Comparison of ENCODE assay signal across 28 cellular contexts in the genomic region with DNA sequence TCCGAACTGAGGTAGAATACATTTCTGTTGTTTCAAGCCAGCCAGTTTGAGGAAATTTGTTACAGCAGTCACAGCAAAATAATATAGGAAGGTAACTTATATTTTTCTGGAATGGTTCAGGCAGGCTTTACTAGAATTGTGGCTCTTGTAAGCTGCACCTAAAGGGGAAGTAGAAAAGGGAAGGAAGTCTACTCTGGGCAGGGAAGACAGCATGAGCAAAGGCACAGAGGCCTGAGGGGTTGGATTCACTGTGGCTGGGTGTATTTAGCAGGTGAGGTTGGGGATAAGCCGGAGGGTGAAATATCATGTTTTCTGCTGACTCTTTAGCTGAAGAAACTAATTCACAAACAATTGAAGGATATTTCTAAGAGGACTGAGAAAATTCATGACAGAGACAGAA.
DNase-seq lines count a peak whose midpoint lies in the region; ATAC-seq and TF ChIP-seq lines count a peak whose summit lies in the region.
"Had no signal": no experiment of that assay in that cellular context is flagged by ENCODE, and none has a peak within 500 bp of the region (broad histone marks: within the 10 kb centered on the region; RNA-seq: fewer than 3 reads in every experiment).

No MANE protein-coding gene starts in this region.

- intact Hi-C loops in left ventricle myocardium superior (cut with micrococcal nuclease) (no loop called here), left ventricle myocardium inferior (cut with micrococcal nuclease) (no loop called here)

- no peaks in the 10 kb centered on the region for H3K4me1 Mint-ChIP-seq in glutamatergic neuron (ENCODE audit: low read depth, unreplicated experiment)
- H3K4me1 Mint-ChIP-seq: activated B cell treated with CpG ODN at 0.5 μM for 24 hours had no signal

- no peak overlapping the region for H3K4me3 Mint-ChIP-seq in glutamatergic neuron (ENCODE audit: unreplicated experiment)
- H3K4me3 Mint-ChIP-seq: activated B cell treated with CpG ODN at 0.5 μM for 24 hours, nephron progenitor cell had no signal

- no peaks in the 10 kb centered on the region for H3K9me3 ChIP-seq in left ventricle myocardium inferior (replicated peaks)
- H3K9me3 ChIP-seq: BE2C, mucosa of descending colon, pancreas, sigmoid colon, upper lobe of left lung had no signal

- ATAC-seq in left ventricle myocardium superior (peak; percentile 62), GM21423 (IDR thresholded peaks at IDR 0.05; ENCODE audit: unreplicated experiment) (no peak)
- ATAC-seq: left lobe of liver, mucosa of descending colon had no signal

- H3K4me1 ChIP-seq in left ventricle myocardium inferior: no peaks in the 10 kb centered on the region
- H3K4me1 ChIP-seq: BE2C, pancreas, upper lobe of left lung had no signal

- H3K36me3 Mint-ChIP-seq in glutamatergic neuron (ENCODE audit: unreplicated experiment): no peaks in the 10 kb centered on the region

- no peak overlapping the region for H3K27ac ChIP-seq in left ventricle myocardium inferior (replicated peaks)
- H3K27ac ChIP-seq: KMS-11, pancreas, sigmoid colon, upper lobe of left lung had no signal

- no peak overlapping the region for H3K27ac Mint-ChIP-seq in glutamatergic neuron (ENCODE audit: unreplicated experiment)
- H3K27ac Mint-ChIP-seq: activated B cell treated with CpG ODN at 0.5 μM for 24 hours, nephron progenitor cell had no signal

- no peaks in the 10 kb centered on the region for H3K36me3 ChIP-seq in left ventricle myocardium inferior
- H3K36me3 ChIP-seq: BE2C, heart right ventricle, pancreas, sigmoid colon, upper lobe of left lung had no signal

- no peak overlapping the region for H3K4me3 ChIP-seq in left ventricle myocardium inferior
- H3K4me3 ChIP-seq: heart right ventricle, mucosa of descending colon, pancreas, sigmoid colon, upper lobe of left lung had no signal

- peaks cover 2% of the 10 kb centered on the region for H3K9me3 Mint-ChIP-seq in glutamatergic neuron (ENCODE audit: unreplicated experiment)

- H3K27me3 Mint-ChIP-seq in glutamatergic neuron (ENCODE audit: unreplicated experiment): no peaks in the 10 kb centered on the region
- H3K27me3 Mint-ChIP-seq: activated B cell treated with CpG ODN at 0.5 μM for 24 hours had no signal

- no peaks in the 10 kb centered on the region for H3K27me3 ChIP-seq in left ventricle myocardium inferior (ENCODE audit: low read depth)
- H3K27me3 ChIP-seq: BE2C, pancreas, sigmoid colon, upper lobe of left lung had no signal

- no peak for DNase-seq in left ventricle myocardium superior
- DNase-seq in left ventricle myocardium inferior: no peak
- peak; percentile 34 for DNase-seq in SKM-1 (lab: John Stamatoyannopoulos, UW; ENCODE audit: unreplicated experiment)
- DNase-seq in medulla oblongata (ENCODE audit: extremely low spot score): peak; percentile 53
- DNase-seq in GF-D8 (lab: John Stamatoyannopoulos, UW): no peak
- no peak for DNase-seq in glutamatergic neuron
- no peak for DNase-seq in NCI-H2029 (lab: John Stamatoyannopoulos, UW)
- DNase-seq: activated B cell treated with CpG ODN at 0.5 μM for 24 hours; activated CD4-positive, alpha-beta T cell treated with anti-CD3 and anti-CD28 coated beads, Interleukin-2, amount 50 U/mL, for 4 hours; activated effector memory CD4-positive, alpha-beta T cell treated with Interleukin-2 at 50 U/mL for 16 hours; BE2C; cerebellar nuclear complex; COR-L47; DMS79; GOT3; heart right ventricle; mucosa of descending colon; NCI-H1092 treated with DMSO at 0.1 percent for 48 hours; NCI-H187 treated with DMSO at 0.1 percent for 48 hours; NCI-H69; nephron progenitor cell; pancreas; sigmoid colon; T1000; upper lobe of left lung had no signal

- TF ChIP-seq CTCF in left ventricle myocardium inferior (IDR thresholded peaks at IDR 0.05; ENCODE audit: borderline replicate concordance) (no peak), glutamatergic neuron (IDR thresholded peaks at IDR 0.05; ENCODE audit: partially characterized antibody, unreplicated experiment) (no peak)

Comparison
In these comparisons a context has a peak if more than half of its experiments do, and no peak if none do; other contexts are left out.
1. DNase-seq: peak in SKM-1 (single experiment) and medulla oblongata (single experiment); none in left ventricle myocardium superior (single experiment), left ventricle myocardium inferior (single experiment), GF-D8 (single experiment), glutamatergic neuron (single experiment) and NCI-H2029 (single experiment).